Comparison of ENCODE assay signal across 11 cellular contexts in genomic region chr20:59123011-59123676, GRCh38. TPM values are rescaled to one million over a fixed set of nuclear protein-coding genes. Genes with fewer than 3 reads are reported as not detected.
DNase-seq lines count a peak whose midpoint lies in the region; ATAC-seq and TF ChIP-seq lines count a peak whose summit lies in the region.
"Had no signal": no experiment of that assay in that cellular context is flagged by ENCODE, and none has a peak within 500 bp of the region (broad histone marks: within the 10 kb centered on the region; RNA-seq: fewer than 3 reads in every experiment).

No MANE protein-coding gene starts in this region.

- peaks cover 9% of the 10 kb centered on the region for H3K36me3 Mint-ChIP-seq in activated CD8-positive, alpha-beta T cell treated with anti-CD3 and anti-CD28 coated beads for 36 hours (ENCODE audit: low read depth)

- peaks cover 66% of the 10 kb centered on the region for H3K4me1 Mint-ChIP-seq in activated CD8-positive, alpha-beta T cell treated with anti-CD3 and anti-CD28 coated beads for 36 hours (ENCODE audit: low read depth)

- H3K79me2 ChIP-seq in Loucy (ENCODE audit: insufficient read depth, low read length): no peaks in the 10 kb centered on the region

- no peak overlapping the region for H2AFZ ChIP-seq in Loucy (ENCODE audit: low read length)

- H3K27ac Mint-ChIP-seq in activated CD8-positive, alpha-beta T cell treated with anti-CD3 and anti-CD28 coated beads for 36 hours: peak overlapping the region; percentile 97

- H3K9me2 ChIP-seq in Loucy (replicated peaks; ENCODE audit: low read depth, low read length): no peaks in the 10 kb centered on the region

- H3K9me3 ChIP-seq in Loucy (ENCODE audit: insufficient read depth, low read depth, low read length): no peaks in the 10 kb centered on the region
- peaks cover 3% of the 10 kb centered on the region for H3K9me3 ChIP-seq in effector memory CD4-positive, alpha-beta T cell (ENCODE audit: control insufficient read depth, low read length)
- H3K9me3 ChIP-seq: breast epithelium had no signal

- peak overlapping the region; percentile 79 for H3K27ac ChIP-seq in effector memory CD4-positive, alpha-beta T cell (ENCODE audit: insufficient read depth, low read length, poor library complexity, severe bottlenecking)
- H3K27ac ChIP-seq: breast epithelium had no signal

- H3K27me3 ChIP-seq in Loucy (ENCODE audit: insufficient read depth, low read length, poor library complexity, severe bottlenecking): no peaks in the 10 kb centered on the region
- no peaks in the 10 kb centered on the region for H3K27me3 ChIP-seq in effector memory CD4-positive, alpha-beta T cell (replicated peaks; ENCODE audit: control insufficient read depth, insufficient read depth, low read length, poor library complexity, severe bottlenecking)
- H3K27me3 ChIP-seq: breast epithelium had no signal

- H3K4me1 ChIP-seq in Loucy (ENCODE audit: insufficient read depth, low read length, poor library complexity, severe bottlenecking): peaks cover 16% of the 10 kb centered on the region
- H3K4me1 ChIP-seq in effector memory CD4-positive, alpha-beta T cell (ENCODE audit: control insufficient read depth, insufficient read depth, low read length, poor library complexity, severe bottlenecking): peaks cover 56% of the 10 kb centered on the region
- H3K4me1 ChIP-seq: breast epithelium had no signal

- H3K4me3 Mint-ChIP-seq in activated CD8-positive, alpha-beta T cell treated with anti-CD3 and anti-CD28 coated beads for 36 hours: peak overlapping the region; percentile 70

- peaks cover 10% of the 10 kb centered on the region for H3K9me3 Mint-ChIP-seq in activated CD8-positive, alpha-beta T cell treated with anti-CD3 and anti-CD28 coated beads for 36 hours

- intact Hi-C loops in activated CD8-positive, alpha-beta T cell treated with anti-CD3 and anti-CD28 coated beads for 36 hours (cut with micrococcal nuclease): loop anchor here (2.0 to 5.0 kb wide), 2 partner anchors 22 to 39 kb away; partner anchors contain the start of gene ZNF831

- H3K27me3 Mint-ChIP-seq in activated CD8-positive, alpha-beta T cell treated with anti-CD3 and anti-CD28 coated beads for 36 hours: no peaks in the 10 kb centered on the region

- peak overlapping the region; percentile 26 for H3K4me2 ChIP-seq in Loucy (ENCODE audit: low read depth, low read length, poor library complexity, severe bottlenecking)

- H4K20me1 ChIP-seq in Loucy (ENCODE audit: insufficient read depth, low read length, poor library complexity, severe bottlenecking): no peaks in the 10 kb centered on the region

- POLR2A ChIA-PET in activated CD8-positive, alpha-beta T cell treated with anti-CD3 and anti-CD28 coated beads for 36 hours (lab: Charles Lee): interaction anchor here (0.6 to 6.6 kb wide), 17 partner anchors 8 to 166 kb away, joined by 3 to 44 read pairs (median 5); partner anchors contain the start of genes ATP5F1E and ZNF831

- no peak overlapping the region for H3K9ac ChIP-seq in Loucy (ENCODE audit: low read depth, low read length, poor library complexity, severe bottlenecking)

- no peak overlapping the region for H3K4me3 ChIP-seq in Loucy (ENCODE audit: low read length, poor library complexity, severe bottlenecking)
- peak overlapping the region; percentile 8 for H3K4me3 ChIP-seq in effector memory CD4-positive, alpha-beta T cell (ENCODE audit: insufficient read depth, low read depth, low read length, poor library complexity, severe bottlenecking)
- H3K4me3 ChIP-seq: breast epithelium had no signal

- H3F3A ChIP-seq in Loucy (ENCODE audit: low read depth): no peaks in the 10 kb centered on the region

- TF ChIP-seq CTCF in Loucy (conservative IDR thresholded peaks at IDR 0.05; ENCODE audit: low read length): no peak
- no peak for TF ChIP-seq CTCF in activated CD8-positive, alpha-beta T cell treated with anti-CD3 and anti-CD28 coated beads for 36 hours (IDR thresholded peaks at IDR 0.05)

- DNase-seq in activated CD8-positive, alpha-beta T cell treated with anti-CD3 and anti-CD28 coated beads for 36 hours: peak; percentile 75
- DNase-seq in effector memory CD4-positive, alpha-beta T cell: peak in 1 of 3 donors; percentile 41
- DNase-seq in stimulated activated CD8-positive, alpha-beta memory T cell treated with anti-CD3 and anti-CD28 coated beads, Interleukin-12 subunit alpha, Interleukin-12 subunit beta, amount 100 ng/mL, for 4 hours (ENCODE audit: low read depth): peak; percentile 32
- DNase-seq in Ammon's horn (ENCODE audit: low spot score) (no peak), NCI-H345 (lab: John Stamatoyannopoulos, UW) (no peak), HCEC 1CT (no peak)
- DNase-seq: NCI-H1092 had no signal

- CTCF ChIA-PET in activated CD8-positive, alpha-beta T cell treated with anti-CD3 and anti-CD28 coated beads for 36 hours (lab: Charles Lee): interaction anchor here (1.0 to 6.9 kb wide), 15 partner anchors 9 to 328 kb away, joined by 3 to 36 read pairs (median 5); no protein-coding TSS in a partner anchor

- H3K36me3 ChIP-seq in Loucy (ENCODE audit: insufficient read depth, low read length): no peaks in the 10 kb centered on the region
- no peaks in the 10 kb centered on the region for H3K36me3 ChIP-seq in effector memory CD4-positive, alpha-beta T cell (ENCODE audit: control insufficient read depth, insufficient read depth, low read length)
- H3K36me3 ChIP-seq: breast epithelium had no signal

- ATAC-seq in activated CD8-positive, alpha-beta T cell treated with anti-CD3 and anti-CD28 coated beads for 36 hours: peak; percentile 62
- no peak for ATAC-seq in HG02885 (IDR thresholded peaks at IDR 0.05; ENCODE audit: poor library complexity, unreplicated experiment)
- ATAC-seq: left colon had no signal

RNA-seq across cellular contexts. Expression of gene ZNF831, which starts 40.5 kb away (rescaled TPM):
- total RNA-seq in activated CD8-positive, alpha-beta T cell treated with anti-CD3 and anti-CD28 coated beads for 36 hours: 10 to 100 TPM; 10.9 to 11.9 TPM

Comparison
In these comparisons a context has a peak if more than half of its experiments do, and no peak if none do; other contexts are left out.
1. DNase-seq: peak in activated CD8-positive, alpha-beta T cell treated with anti-CD3 and anti-CD28 coated beads for 36 hours (single experiment) and stimulated activated CD8-positive, alpha-beta memory T cell treated with anti-CD3 and anti-CD28 coated beads, Interleukin-12 subunit alpha, Interleukin-12 subunit beta, amount 100 ng/mL, for 4 hours (single experiment); none in Ammon's horn (single experiment), NCI-H345 (single experiment) and HCEC 1CT (single experiment).